ENCODE assay signal across 16 cellular contexts in genomic region chr6:25016311-25016710, GRCh38.
A peak's percentile ranks its signal among the peaks of the same experiment; 100 is the strongest.
DNase-seq lines count a peak whose midpoint lies in the region; ATAC-seq and TF ChIP-seq lines count a peak whose summit lies in the region.
"Had no signal": no experiment of that assay in that cellular context is flagged by ENCODE, and none has a peak within 500 bp of the region (broad histone marks: within the 10 kb centered on the region; RNA-seq: fewer than 3 reads in every experiment).

No MANE protein-coding gene starts in this region.

- no peaks in the 10 kb centered on the region for H3K36me3 Mint-ChIP-seq in activated naive CD4-positive, alpha-beta T cell treated with anti-CD3 and anti-CD28 coated beads, Interleukin-2, amount 50 U/mL, for 24 hours
- H3K36me3 Mint-ChIP-seq in WTC11 = no peaks in the 10 kb centered on the region
- H3K36me3 Mint-ChIP-seq: brain had no signal

- H3K27ac Mint-ChIP-seq in activated naive CD4-positive, alpha-beta T cell treated with anti-CD3 and anti-CD28 coated beads, Interleukin-2, amount 50 U/mL, for 24 hours = peak overlapping the region; percentile 91
- H3K27ac Mint-ChIP-seq in WTC11 = peak overlapping the region; percentile 75

- H3K4me3 Mint-ChIP-seq in activated naive CD4-positive, alpha-beta T cell treated with anti-CD3 and anti-CD28 coated beads, Interleukin-2, amount 50 U/mL, for 24 hours = peak overlapping the region; percentile 60
- no peak overlapping the region for H3K4me3 Mint-ChIP-seq in WTC11

- CTCF ChIA-PET in WTC11 (lab: Charles Lee) = interaction anchor here (1.0 to 8.2 kb wide), 5 partner anchors 12 to 159 kb away, joined by 4 to 156 read pairs (median 27); no protein-coding TSS in a partner anchor

- ATAC-seq in WTC11 = no peak
- ATAC-seq in left lung = peak; percentile 31
- ATAC-seq in upper lobe of right lung = peak; percentile 30
- ATAC-seq in GM18520 (IDR thresholded peaks at IDR 0.05; ENCODE audit: unreplicated experiment) = no peak
- ATAC-seq in HG02763 (IDR thresholded peaks at IDR 0.05; ENCODE audit: unreplicated experiment) = no peak
- ATAC-seq: GM12878, Panc1 had no signal

- no peak for TF ChIP-seq CTCF in WTC11 (IDR thresholded peaks at IDR 0.05)
- no peak for TF ChIP-seq CTCF in left lung (IDR thresholded peaks at IDR 0.05)
- TF ChIP-seq CTCF in upper lobe of right lung (IDR thresholded peaks at IDR 0.05) = no peak

- H3K27me3 Mint-ChIP-seq in activated naive CD4-positive, alpha-beta T cell treated with anti-CD3 and anti-CD28 coated beads, Interleukin-2, amount 50 U/mL, for 24 hours = no peaks in the 10 kb centered on the region
- no peaks in the 10 kb centered on the region for H3K27me3 Mint-ChIP-seq in WTC11 (ENCODE audit: low read depth)
- H3K27me3 Mint-ChIP-seq: brain had no signal

- H3K4me3 ChIP-seq in left lung (no peak overlapping the region), upper lobe of right lung (no peak overlapping the region)
- H3K4me3 ChIP-seq: GM12878 had no signal

- H3K9me3 Mint-ChIP-seq in activated naive CD4-positive, alpha-beta T cell treated with anti-CD3 and anti-CD28 coated beads, Interleukin-2, amount 50 U/mL, for 24 hours = no peaks in the 10 kb centered on the region
- no peaks in the 10 kb centered on the region for H3K9me3 Mint-ChIP-seq in WTC11

- POLR2A ChIA-PET in WTC11 (lab: Charles Lee) = interaction anchor here (0.7 kb wide), 1 partner anchor 118 kb away, joined by 11 read pairs; no protein-coding TSS in a partner anchor

- peaks cover 59% of the 10 kb centered on the region for H3K4me1 Mint-ChIP-seq in activated naive CD4-positive, alpha-beta T cell treated with anti-CD3 and anti-CD28 coated beads, Interleukin-2, amount 50 U/mL, for 24 hours
- peaks cover 21% of the 10 kb centered on the region for H3K4me1 Mint-ChIP-seq in WTC11

- H3K9me3 ChIP-seq in left lung (no peaks in the 10 kb centered on the region), upper lobe of right lung (no peaks in the 10 kb centered on the region)

- H3K27me3 ChIP-seq in left lung (no peaks in the 10 kb centered on the region), upper lobe of right lung (no peaks in the 10 kb centered on the region)

- H3K36me3 ChIP-seq in left lung (no peaks in the 10 kb centered on the region), upper lobe of right lung (no peaks in the 10 kb centered on the region)

- H3K4me1 ChIP-seq in left lung (peaks cover 11 to 65% of the 10 kb centered on the region in 2 donors), upper lobe of right lung (peaks cover 16% of the 10 kb centered on the region)

- intact Hi-C loops in left lung (cut with DNase I) (loop anchor here in 1 of 2 donors (10.0 kb wide), 1 partner anchor 162 kb away; no protein-coding TSS in a partner anchor), upper lobe of right lung (cut with DNase I) (no loop called here)

- DNase-seq in activated naive CD4-positive, alpha-beta T cell treated with anti-CD3 and anti-CD28 coated beads, Interleukin-2, amount 50 U/mL, for 16 hours = no peak
- no peak for DNase-seq in WTC11 (ENCODE audit: low spot score)
- DNase-seq in left lung = no peak
- DNase-seq in upper lobe of right lung = no peak
- DNase-seq in ACHN = no peak
- DNase-seq: activated CD4-positive, CD25-positive, alpha-beta regulatory T cell; DND-41; NCI-H446; stimulated activated CD4-positive, alpha-beta T cell treated with anti-CD3 and anti-CD28 coated beads, Interleukin-12 subunit alpha, Interleukin-12 subunit beta, amount 100 ng/mL, for 4 hours; SW 1271 had no signal

- in situ Hi-C loops in ACHN (cut with HindIII; ENCODE audit: low pct_ligation_motif_present, low pct_unique_long_range_greater_than_20kb, low sequenced_read_pairs) = no loop called here

- H3K27ac ChIP-seq in left lung = peak overlapping the region; percentile 64 to 71
- H3K27ac ChIP-seq in upper lobe of right lung = peak overlapping the region; percentile 72

TF ChIP-seq in WTC11, 78 proteins besides CTCF, POLR2A, EP300 and RAD21 (continues in another document):
- no peak for TF ChIP-seq ZNF671 (CRISPR knock-in tag; IDR thresholded peaks at IDR 0.05)
- TF ChIP-seq PRDM15 (CRISPR knock-in tag; IDR thresholded peaks at IDR 0.05) = no peak
- TF ChIP-seq E2F5 (CRISPR knock-in tag; IDR thresholded peaks at IDR 0.05) = no peak
- TF ChIP-seq IRF2 (CRISPR knock-in tag; IDR thresholded peaks at IDR 0.05; ENCODE audit: borderline replicate concordance, low read depth) = no peak
- TF ChIP-seq E2F1 (CRISPR knock-in tag; IDR thresholded peaks at IDR 0.05) = no peak
- TF ChIP-seq GABPB1 (CRISPR knock-in tag; IDR thresholded peaks at IDR 0.05) = no peak
- no peak for TF ChIP-seq ZNF512 (CRISPR knock-in tag; IDR thresholded peaks at IDR 0.05; ENCODE audit: borderline replicate concordance)
- no peak for TF ChIP-seq PRRX2 (CRISPR knock-in tag; IDR thresholded peaks at IDR 0.05)
- TF ChIP-seq OVOL2 (CRISPR knock-in tag; IDR thresholded peaks at IDR 0.05; ENCODE audit: borderline replicate concordance) = no peak
- TF ChIP-seq RORB (CRISPR knock-in tag; IDR thresholded peaks at IDR 0.05) = no peak

Comparison
In these comparisons a context has a peak if more than half of its experiments do, and no peak if none do; other contexts are left out.
1. ATAC-seq: peak in left lung (single experiment) and upper lobe of right lung (single experiment); none in WTC11 (single experiment), GM18520 (single experiment) and HG02763 (single experiment).